10 cellular contexts compared by ENCODE assay signal in the genomic region with DNA sequence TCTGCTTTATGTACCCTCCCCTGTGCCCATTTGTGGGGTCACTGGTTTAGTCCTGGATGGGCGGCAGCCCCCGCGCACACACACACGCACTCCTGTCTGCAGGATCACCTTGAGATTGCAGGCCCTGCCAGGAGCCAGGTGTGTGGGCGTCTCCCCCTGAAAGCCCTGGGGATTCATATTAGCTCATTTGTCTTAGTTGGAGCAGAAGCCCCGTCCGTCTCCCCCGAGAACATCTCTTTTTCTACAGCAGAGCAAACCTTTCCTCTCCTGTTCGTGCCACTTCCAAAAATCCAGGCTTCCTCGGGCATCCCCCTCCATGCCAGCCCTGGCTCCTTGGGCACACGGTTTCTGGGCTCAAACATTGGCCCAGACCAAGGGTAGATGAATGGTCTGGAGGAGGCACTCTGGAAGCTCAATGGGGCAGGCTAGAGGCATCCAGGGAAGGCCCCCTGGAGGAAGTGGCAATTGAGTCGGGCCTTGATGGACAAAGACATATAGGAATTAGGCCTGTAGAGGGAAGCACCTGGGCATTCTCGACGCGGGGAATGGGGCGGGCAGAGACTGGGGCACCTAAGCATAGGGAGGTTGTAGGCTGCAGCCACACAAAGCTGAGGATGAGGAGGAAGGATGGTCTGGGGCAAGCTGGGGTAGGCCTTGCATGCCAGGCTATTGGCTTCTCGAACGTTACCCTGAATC.
A peak's percentile ranks its signal among the peaks of the same experiment; 100 is the strongest.
DNase-seq lines count a peak whose midpoint lies in the region; ATAC-seq, FAIRE-seq and TF ChIP-seq lines count a peak whose summit lies in the region.
"Had no signal": no experiment of that assay in that cellular context is flagged by ENCODE, and none has a peak within 500 bp of the region (broad histone marks: within the 10 kb centered on the region; RNA-seq: fewer than 3 reads in every experiment).

No MANE protein-coding gene starts in this region.

- FAIRE-seq in keratinocyte (lab: Jason Lieb, UNC), result no peak

- no peak overlapping the region for H3K4me3 Mint-ChIP-seq in activated CD4-positive, alpha-beta T cell treated with anti-CD3 and anti-CD28 coated beads, Interleukin-2, amount 10 ng/mL, durations not matched to agents 7 days and 5 days
- H3K4me3 Mint-ChIP-seq: activated T-helper 1 cell treated with anti-CD3 and anti-CD28 coated beads, Interleukin-12 subunit alpha, Interleukin-12 subunit beta, Interleukin-2, Interleukin-4 antibody, amounts not matched to agents 30 ng/mL and 10 ng/mL and 1 ng/mL, durations not matched to agents 14 hours and 24 hours and 36 hours had no signal

- no peak for ATAC-seq in SK-N-SH treated with all-trans-retinoic acid at 6 μM for 48 hours

- POLR2A ChIA-PET in SK-N-SH (lab: Yijun Ruan, JAX), result interaction anchor here (0.7 to 1.7 kb wide), 6 partner anchors 21 to 218 kb away, joined by 3 to 8 read pairs (median 4); a partner anchor contains a TSS
- POLR2A ChIA-PET in activated CD4-positive, alpha-beta T cell treated with anti-CD3 and anti-CD28 coated beads, Interleukin-2, amount 10 ng/mL, durations not matched to agents 7 days and 5 days (lab: Charles Lee), result no interaction called here

- H3K9me1 ChIP-seq in keratinocyte (ENCODE audit: control insufficient read depth, extremely low read depth, insufficient read depth, low read length), result no peaks in the 10 kb centered on the region

- H3K9me3 ChIP-seq in SK-N-SH (no peaks in the 10 kb centered on the region), ascending aorta (no peaks in the 10 kb centered on the region), keratinocyte (ENCODE audit: control insufficient read depth, low read depth, low read length) (no peaks in the 10 kb centered on the region), stomach smooth muscle (ENCODE audit: control insufficient read depth in 2 of 2, low read length in 2 of 2) (peaks cover 0 to 3% of the 10 kb centered on the region in 2 donors)
- H3K9me3 ChIP-seq: MG63 had no signal

- H3K9me2 ChIP-seq in SK-N-SH, result no peaks in the 10 kb centered on the region

- H3K4me1 Mint-ChIP-seq in activated CD4-positive, alpha-beta T cell treated with anti-CD3 and anti-CD28 coated beads, Interleukin-2, amount 10 ng/mL, durations not matched to agents 7 days and 5 days, result no peaks in the 10 kb centered on the region

- no peak overlapping the region for H3K9ac ChIP-seq in SK-N-SH
- H3K9ac ChIP-seq in keratinocyte (ENCODE audit: control insufficient read depth, extremely low read depth, insufficient read depth, low read length), result no peak overlapping the region
- peak overlapping the region; percentile 23 to 29 for H3K9ac ChIP-seq in stomach smooth muscle (ENCODE audit: low read length in 2 of 2)

- TF ChIP-seq CTCF in SK-N-SH (IDR thresholded peaks at IDR 0.05) (no peak), ascending aorta (IDR thresholded peaks at IDR 0.05) (no peak), keratinocyte (optimal IDR thresholded peaks at IDR 0.05 in 1 of 3, IDR thresholded peaks at IDR 0.05 in 1 of 3, conservative IDR thresholded peaks at IDR 0.05 in 1 of 3; ENCODE audit: extremely low read depth in 1 of 3, insufficient read depth in 2 of 3, low read length in 3 of 3) (no peak)

- CTCF ChIA-PET in SK-N-SH (lab: Yijun Ruan, JAX), result interaction anchor here (0.8 to 10.1 kb wide), 20 partner anchors 12 to 280 kb away, joined by 3 to 144 read pairs (median 6); no protein-coding TSS in a partner anchor
- CTCF ChIA-PET in activated CD4-positive, alpha-beta T cell treated with anti-CD3 and anti-CD28 coated beads, Interleukin-2, amount 10 ng/mL, durations not matched to agents 7 days and 5 days (lab: Charles Lee), result no interaction called here

- H3K9me3 Mint-ChIP-seq in activated CD4-positive, alpha-beta T cell treated with anti-CD3 and anti-CD28 coated beads, Interleukin-2, amount 10 ng/mL, durations not matched to agents 7 days and 5 days, result no peaks in the 10 kb centered on the region
- H3K9me3 Mint-ChIP-seq: activated T-helper 1 cell treated with anti-CD3 and anti-CD28 coated beads, Interleukin-12 subunit alpha, Interleukin-12 subunit beta, Interleukin-2, Interleukin-4 antibody, amounts not matched to agents 30 ng/mL and 10 ng/mL and 1 ng/mL, durations not matched to agents 14 hours and 24 hours and 36 hours had no signal

- no peaks in the 10 kb centered on the region for H3K36me3 Mint-ChIP-seq in activated CD4-positive, alpha-beta T cell treated with anti-CD3 and anti-CD28 coated beads, Interleukin-2, amount 10 ng/mL, durations not matched to agents 7 days and 5 days (ENCODE audit: low read depth)

- 90% methylated on average over 18 of the region's 18 CpGs for WGBS in SK-N-SH (ENCODE audit: low lambda C conversion rate)

- no peaks in the 10 kb centered on the region for H3K36me3 ChIP-seq in SK-N-SH (replicated peaks in 1 of 2; ENCODE audit: control insufficient read depth in 1 of 2, insufficient read depth in 2 of 2, low read length in 1 of 2)
- H3K36me3 ChIP-seq in ascending aorta, result no peaks in the 10 kb centered on the region
- H3K36me3 ChIP-seq in keratinocyte (ENCODE audit: control insufficient read depth in 2 of 2, extremely low read depth in 1 of 2, insufficient read depth in 2 of 2, low read length in 2 of 2), result no peaks in the 10 kb centered on the region
- no peaks in the 10 kb centered on the region for H3K36me3 ChIP-seq in stomach smooth muscle (ENCODE audit: control insufficient read depth in 2 of 2, insufficient read depth in 2 of 2, low read length in 2 of 2)
- H3K36me3 ChIP-seq: MG63 had no signal

- peaks cover 30% of the 10 kb centered on the region for H3F3A ChIP-seq in SK-N-SH (replicated peaks; ENCODE audit: insufficient read depth)

- no peak overlapping the region for H3K4me3 ChIP-seq in SK-N-SH (ENCODE audit: low read depth in 2 of 2, low read length in 1 of 2)
- no peak overlapping the region for H3K4me3 ChIP-seq in ascending aorta
- no peak overlapping the region for H3K4me3 ChIP-seq in keratinocyte (ENCODE audit: control insufficient read depth in 2 of 3, extremely low read depth in 1 of 3, insufficient read depth in 2 of 3, low read depth in 1 of 3, low read length in 3 of 3)
- H3K4me3 ChIP-seq in stomach smooth muscle (ENCODE audit: low read length in 2 of 2), result no peak overlapping the region
- H3K4me3 ChIP-seq: MG63 had no signal

- intact Hi-C loops in ascending aorta (cut with DNase I), result loop anchor here (1.0 to 2.0 kb wide), 3 partner anchors 24 to 216 kb away; no protein-coding TSS in a partner anchor

- H3K27me3 ChIP-seq in SK-N-SH (ENCODE audit: insufficient read depth), result no peaks in the 10 kb centered on the region
- H3K27me3 ChIP-seq in ascending aorta, result no peaks in the 10 kb centered on the region
- no peaks in the 10 kb centered on the region for H3K27me3 ChIP-seq in keratinocyte (ENCODE audit: control insufficient read depth, extremely low read depth, insufficient read depth, low read length)
- no peaks in the 10 kb centered on the region for H3K27me3 ChIP-seq in stomach smooth muscle (ENCODE audit: control insufficient read depth in 1 of 2, insufficient read depth in 2 of 2, low read length in 2 of 2)
- H3K27me3 ChIP-seq: MG63 had no signal

- H3K4me2 ChIP-seq in SK-N-SH (peak overlapping the region; percentile 62), keratinocyte (ENCODE audit: control insufficient read depth, extremely low read depth, insufficient read depth, low read depth, low read length) (no peak overlapping the region)

- TF ChIP-seq EP300 in SK-N-SH (IDR thresholded peaks at IDR 0.05; ENCODE audit: borderline replicate concordance in 1 of 2, low read depth in 1 of 2, low read length in 1 of 2), result no peak

- no peak for DNase-seq in SK-N-SH
- peak in 1 of 2 donors; percentile 61 for DNase-seq in ascending aorta (ENCODE audit: low spot score in 2 of 2)
- DNase-seq in keratinocyte (ENCODE audit: low read depth, low spot score), result no peak
- DNase-seq in activated CD4-positive, alpha-beta T cell treated with anti-CD3 and anti-CD28 coated beads, Interleukin-2, amount 10 ng/mL, durations not matched to agents 7 days and 5 days, result no peak
- no peak for DNase-seq in stimulated activated CD4-positive, alpha-beta T cell treated with anti-CD3 and anti-CD28 coated beads, Interleukin-1b, Interleukin-23, amount 100 ng/mL, for 48 hours
- no peak for DNase-seq in NCI-H510A treated with DMSO at 0.1 percent for 48 hours (lab: John Stamatoyannopoulos, UW)

- H2AFZ ChIP-seq in SK-N-SH (ENCODE audit: low read depth), result no peak overlapping the region
- no peak overlapping the region for H2AFZ ChIP-seq in keratinocyte (ENCODE audit: control insufficient read depth, low read length)

- no peak overlapping the region for H3K27ac Mint-ChIP-seq in activated CD4-positive, alpha-beta T cell treated with anti-CD3 and anti-CD28 coated beads, Interleukin-2, amount 10 ng/mL, durations not matched to agents 7 days and 5 days
- H3K27ac Mint-ChIP-seq: activated T-helper 1 cell treated with anti-CD3 and anti-CD28 coated beads, Interleukin-12 subunit alpha, Interleukin-12 subunit beta, Interleukin-2, Interleukin-4 antibody, amounts not matched to agents 30 ng/mL and 10 ng/mL and 1 ng/mL, durations not matched to agents 14 hours and 24 hours and 36 hours had no signal

- peaks cover 10% of the 10 kb centered on the region; the same call in 1 of the 2 replicates for H3K79me2 ChIP-seq in SK-N-SH (ENCODE audit: insufficient read depth)
- no peaks in the 10 kb centered on the region for H3K79me2 ChIP-seq in keratinocyte (ENCODE audit: control insufficient read depth, insufficient read depth, low read length)

- H3K27ac ChIP-seq in SK-N-SH (ENCODE audit: low read depth in 2 of 2, low read length in 1 of 2) (peak overlapping the region; percentile 75 to 99), ascending aorta (peak overlapping the region; percentile 77 to 82), keratinocyte (ENCODE audit: control insufficient read depth, insufficient read depth, low read length) (peak overlapping the region; percentile 11), stomach smooth muscle (ENCODE audit: low read length) (peak overlapping the region; percentile 78)

- dilution Hi-C loops in keratinocyte (cut with MboI; ENCODE audit: extremely low pct_ligation_motif_present, low sequenced_read_pairs), result no loop called here

- H4K20me1 ChIP-seq in SK-N-SH (ENCODE audit: insufficient read depth), result no peaks in the 10 kb centered on the region
- H4K20me1 ChIP-seq in keratinocyte (ENCODE audit: control insufficient read depth, extremely low read depth, insufficient read depth, low read length), result peaks cover 5% of the 10 kb centered on the region

- H3K27me3 Mint-ChIP-seq in activated CD4-positive, alpha-beta T cell treated with anti-CD3 and anti-CD28 coated beads, Interleukin-2, amount 10 ng/mL, durations not matched to agents 7 days and 5 days, result no peaks in the 10 kb centered on the region

- TF ChIP-seq RAD21 in SK-N-SH (IDR thresholded peaks at IDR 0.05; ENCODE audit: low read length), result no peak

- peaks cover 43 to 77% of the 10 kb centered on the region in 2 experiments for H3K4me1 ChIP-seq in SK-N-SH (ENCODE audit: control insufficient read depth in 1 of 2, insufficient read depth in 2 of 2, low read depth in 1 of 2, low read length in 1 of 2)
- H3K4me1 ChIP-seq in ascending aorta, result peaks cover 17 to 26% of the 10 kb centered on the region in 2 donors
- peaks cover 51% of the 10 kb centered on the region for H3K4me1 ChIP-seq in keratinocyte (ENCODE audit: control insufficient read depth, extremely low read depth, insufficient read depth, low read length)
- H3K4me1 ChIP-seq in stomach smooth muscle (ENCODE audit: control insufficient read depth, insufficient read depth, low read length), result peaks cover 50% of the 10 kb centered on the region

TF ChIP-seq in SK-N-SH treated with all-trans-retinoic acid at 6 μM for 48 hours, 23 proteins besides CTCF, POLR2A, EP300 and RAD21 (continues in another document):
- TF ChIP-seq OSR1 (CRISPR knock-in tag; IDR thresholded peaks at IDR 0.05), result no peak

Comparison
In these comparisons a context has a peak if more than half of its experiments do, and no peak if none do; other contexts are left out.
1. H3K27ac ChIP-seq: peak in every context shown above with its lines; median percentile 87 in SK-N-SH; 80 in ascending aorta; 78 in stomach smooth muscle; 11 in keratinocyte.
2. H3K9ac ChIP-seq: peak in stomach smooth muscle (2 of 2); none in SK-N-SH (single experiment) and keratinocyte (single experiment).